18 cellular contexts compared by ENCODE assay signal in the genomic region with DNA sequence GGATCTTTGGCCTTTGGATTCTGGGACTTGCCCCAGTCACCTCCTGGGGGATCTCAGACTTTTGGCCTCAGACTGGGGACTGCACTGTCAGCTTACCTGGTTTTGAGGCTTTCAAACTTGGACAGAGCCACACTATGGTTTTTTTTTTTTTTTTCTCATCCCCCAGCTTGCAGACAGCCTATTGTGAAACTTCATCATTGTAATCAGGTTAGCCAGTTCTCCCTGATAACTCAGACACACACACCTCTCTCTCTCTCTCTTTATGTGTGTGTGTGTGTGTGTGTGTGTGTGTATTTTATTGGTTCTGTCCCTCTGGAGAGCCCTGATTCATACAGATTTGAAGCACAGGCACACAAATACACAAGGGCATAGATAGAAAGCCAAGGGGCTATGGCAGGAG. TPM values are rescaled to one million over a fixed set of nuclear protein-coding genes. Genes with fewer than 3 reads are reported as not detected.
"Had no signal": no experiment of that assay in that cellular context is flagged by ENCODE, and none has a peak within 500 bp of the region (broad histone marks: within the 10 kb centered on the region; RNA-seq: fewer than 3 reads in every experiment).

No MANE protein-coding gene starts in this region.

- H3K4me3 ChIP-seq: prostate gland, right lobe of liver, smooth muscle cell, upper lobe of left lung had no signal

- H3K27me3 Mint-ChIP-seq: natural killer cell treated with Interleukin-12 subunit alpha and Interleukin-12 subunit beta and Interleukin-15 and Interleukin-18, amount 100 ng/mL, for 72 hours had no signal

- H3K4me3 Mint-ChIP-seq: activated CD4-positive, alpha-beta T cell treated with anti-CD3 and anti-CD28 coated beads, Interleukin-2, amount 10 ng/mL, durations not matched to agents 24 days and 14 days; activated CD8-positive, alpha-beta T cell treated with anti-CD3 and anti-CD28 coated beads, Interleukin-2, amount 10 ng/mL, durations not matched to agents 7 days and 5 days; natural killer cell treated with Interleukin-12 subunit alpha and Interleukin-12 subunit beta and Interleukin-15 and Interleukin-18, amount 100 ng/mL, for 72 hours; T-helper 17 cell had no signal

- H3K36me3 ChIP-seq: prostate gland, right lobe of liver, upper lobe of left lung had no signal

- H3K27ac Mint-ChIP-seq: activated CD4-positive, alpha-beta T cell treated with anti-CD3 and anti-CD28 coated beads, Interleukin-2, amount 10 ng/mL, durations not matched to agents 24 days and 14 days; activated CD8-positive, alpha-beta T cell treated with anti-CD3 and anti-CD28 coated beads, Interleukin-2, amount 10 ng/mL, durations not matched to agents 7 days and 5 days; activated naive CD4-positive, alpha-beta T cell treated with anti-CD3 and anti-CD28 coated beads, Interleukin-2, amount 50 U/mL, for 72 hours; natural killer cell treated with Interleukin-12 subunit alpha and Interleukin-12 subunit beta and Interleukin-15 and Interleukin-18, amount 100 ng/mL, for 72 hours; T-helper 17 cell had no signal

- H3K4me1 ChIP-seq: prostate gland, right lobe of liver had no signal

- H3K4me2 ChIP-seq: smooth muscle cell had no signal

- DNase-seq: activated CD4-positive, alpha-beta T cell treated with anti-CD3 and anti-CD28 coated beads, Interleukin-2, amount 10 ng/mL, durations not matched to agents 24 days and 14 days; activated CD8-positive, alpha-beta memory T cell treated with anti-CD3 and anti-CD28 coated beads, Interleukin-2, amount 50 U/mL, for 4 hours; activated CD8-positive, alpha-beta T cell treated with anti-CD3 and anti-CD28 coated beads, Interleukin-2, amount 10 ng/mL, durations not matched to agents 7 days and 5 days; activated effector memory CD4-positive, alpha-beta T cell treated with anti-CD3 and anti-CD28 coated beads, Interleukin-2, amount 50 U/mL, for 16 hours; activated T-cell treated with anti-CD3 and anti-CD28 coated beads, Interleukin-2, amount 50 U/mL, for 48 hours; caudate nucleus; hippocampal formation; kidney; right lobe of liver; stimulated activated CD4-positive, alpha-beta T cell treated with anti-CD3 and anti-CD28 coated beads, Interleukin-4, amount 100 ng/mL, for 4 hours; stimulated activated CD8-positive, alpha-beta memory T cell treated with anti-CD3 and anti-CD28 coated beads, Interleukin-4, amount 100 ng/mL, for 48 hours; stimulated activated naive CD8-positive, alpha-beta T cell treated with anti-CD3 and anti-CD28 coated beads, Interleukin-15, Interleukin-2, amounts not matched to agents 100 U/mL and 50 U/mL, for 24 hours; T-helper 17 cell; upper lobe of left lung had no signal

- H3K27ac ChIP-seq: prostate gland, right lobe of liver, upper lobe of left lung had no signal

- H3K27me3 ChIP-seq: right lobe of liver, upper lobe of left lung had no signal

- H3K4me1 Mint-ChIP-seq: activated CD4-positive, alpha-beta T cell treated with anti-CD3 and anti-CD28 coated beads, Interleukin-2, amount 10 ng/mL, durations not matched to agents 24 days and 14 days; T-helper 17 cell had no signal

- H3K9me3 ChIP-seq: prostate gland, right lobe of liver had no signal

RNA-seq across cellular contexts. Expression of gene VCAN, which starts 20.7 kb away (rescaled TPM):
- total RNA-seq: activated CD4-positive, alpha-beta T cell treated with anti-CD3 and anti-CD28 coated beads, Interleukin-2, amount 10 ng/mL, durations not matched to agents 24 days and 14 days had no signal
